ENCODE assay signal across 8 cellular contexts in genomic region chr14:35404496-35405303, GRCh38. TPM values are rescaled to one million over a fixed set of nuclear protein-coding genes. Genes with fewer than 3 reads are reported as not detected.
DNase-seq lines count a peak whose midpoint lies in the region; TF ChIP-seq lines count a peak whose summit lies in the region.

TSS of gene NFKBIA (minus strand) at chr14:35404749. CDS start at chr14:35404644, 105 bp downstream.

- peaks cover 18% of the 10 kb centered on the region for H3K4me1 ChIP-seq in ES-I3 (ENCODE audit: insufficient read depth, low read length)
- peaks cover 40% of the 10 kb centered on the region for H3K4me1 ChIP-seq in stomach smooth muscle (ENCODE audit: control insufficient read depth, insufficient read depth, low read length)

- peak within 1 kb of the TSS; percentile 72 for H3K4me2 ChIP-seq in neural cell (ENCODE audit: low read length)

- no peaks in the 10 kb centered on the region for H3K9me3 ChIP-seq in ES-I3 (ENCODE audit: control insufficient read depth, insufficient read depth, low read length)
- no peaks in the 10 kb centered on the region for H3K9me3 ChIP-seq in neural cell (ENCODE audit: low read length)
- no peaks in the 10 kb centered on the region for H3K9me3 ChIP-seq in stomach smooth muscle (ENCODE audit: control insufficient read depth in 2 of 2, low read length in 2 of 2)

- TF ChIP-seq CTCF in LNCAP (IDR thresholded peaks at IDR 0.05) (peak; percentile 59), fibroblast of the aortic adventitia (IDR thresholded peaks at IDR 0.05; ENCODE audit: insufficient read depth, low read length) (peak; percentile 38), neural cell (IDR thresholded peaks at IDR 0.05; ENCODE audit: poor library complexity, severe bottlenecking) (peak; percentile 82)

- H3F3A ChIP-seq in neural cell (ENCODE audit: insufficient read depth, low read length, poor library complexity, severe bottlenecking) = no peaks in the 10 kb centered on the region

- no peaks in the 10 kb centered on the region for H3K9me2 ChIP-seq in neural cell (ENCODE audit: insufficient read depth, low read length)

- H3K27me3 ChIP-seq in neural cell (ENCODE audit: insufficient read depth, low read depth, low read length) = no peaks in the 10 kb centered on the region
- H3K27me3 ChIP-seq in stomach smooth muscle (ENCODE audit: control insufficient read depth in 1 of 2, insufficient read depth in 2 of 2, low read length in 2 of 2) = no peaks in the 10 kb centered on the region

- H3K9ac ChIP-seq in ES-I3 (ENCODE audit: low read depth, low read length) = peak within 1 kb of the TSS; percentile 88
- peak within 1 kb of the TSS; percentile 96 for H3K9ac ChIP-seq in neural cell (ENCODE audit: low read length)
- H3K9ac ChIP-seq in stomach smooth muscle (ENCODE audit: low read length in 2 of 2) = peak within 1 kb of the TSS; percentile 91 to 97

- DNase-seq in H4 (ENCODE audit: low spot score) = peak; percentile 70
- peak; percentile 93 for DNase-seq in activated T-helper 9 cell treated with anti-CD3 and anti-CD28 coated beads, Interleukin-2, amount 50 U/mL, for 16 hours (ENCODE audit: low read depth)
- peak; percentile 89 for DNase-seq in fibroblast of the aortic adventitia (ENCODE audit: low read depth)

- H3K36me3 ChIP-seq in ES-I3 (ENCODE audit: insufficient read depth, low read length) (peaks cover 9% of the 10 kb centered on the region), neural cell (ENCODE audit: insufficient read depth, low read length) (no peaks in the 10 kb centered on the region), stomach smooth muscle (ENCODE audit: control insufficient read depth in 2 of 2, insufficient read depth in 2 of 2, low read length in 2 of 2) (peaks cover 30 to 31% of the 10 kb centered on the region in 2 donors)

- TF ChIP-seq RAD21 in neural cell (conservative IDR thresholded peaks at IDR 0.05) = peak; percentile 45

- peak; percentile 89 for TF ChIP-seq POLR2A in Raji (IDR thresholded peaks at IDR 0.05; ENCODE audit: insufficient read depth, low read depth, low read length)

- H3K27ac ChIP-seq in neural cell (ENCODE audit: low read length) (peak within 1 kb of the TSS; percentile 89), stomach smooth muscle (ENCODE audit: low read length) (peak within 1 kb of the TSS; percentile 98)

- peak within 1 kb of the TSS; percentile 91 for H2AFZ ChIP-seq in neural cell (ENCODE audit: low read depth, low read length)

- H3K79me2 ChIP-seq in neural cell (replicated peaks; ENCODE audit: insufficient read depth, low read length) = peaks cover 11% of the 10 kb centered on the region

- no peaks in the 10 kb centered on the region for H4K20me1 ChIP-seq in neural cell (ENCODE audit: insufficient read depth)

- TF ChIP-seq EP300 in neural cell (conservative IDR thresholded peaks at IDR 0.05; ENCODE audit: poor library complexity, severe bottlenecking) = no peak

- H3K4me3 ChIP-seq in fibroblast of the aortic adventitia (ENCODE audit: low read depth, low read length) = peak within 1 kb of the TSS; percentile 98
- peak within 1 kb of the TSS; percentile 86 for H3K4me3 ChIP-seq in neural cell (ENCODE audit: low read length)
- H3K4me3 ChIP-seq in stomach smooth muscle (ENCODE audit: low read length in 2 of 2) = peak within 1 kb of the TSS; percentile 89 to 95

TF ChIP-seq in neural cell, 6 proteins besides CTCF, POLR2A, EP300 and RAD21:
- TF ChIP-seq TAF1 (IDR thresholded peaks at IDR 0.05; ENCODE audit: low read depth) (peak; percentile 39), EZH2 (IDR thresholded peaks at IDR 0.05; ENCODE audit: borderline replicate concordance, insufficient read depth, low read length, poor library complexity, severe bottlenecking) (no peak), MXI1 (conservative IDR thresholded peaks at IDR 0.05; ENCODE audit: poor library complexity, severe bottlenecking) (peak; percentile 67), SMC3 (conservative IDR thresholded peaks at IDR 0.05; ENCODE audit: poor library complexity) (peak; percentile 57), REST (IDR thresholded peaks at IDR 0.05; ENCODE audit: borderline replicate concordance) (peak; percentile 86), POLR2AphosphoS5 (IDR thresholded peaks at IDR 0.05) (peak; percentile 84)

RNA-seq across cellular contexts. Expression of gene NFKBIA, which starts in this region (rescaled TPM):
- 39.5 and 41.4 TPM in 2 replicates for total RNA-seq in H4 (2014; rRNA removed; shearing (Covaris generic))
- 34.1 and 86.6 TPM in 2 replicates for total RNA-seq in fibroblast of the aortic adventitia (ENCODE audit: low replicate concordance)
- 38.4 and 48.8 TPM in 2 replicates for polyA plus RNA-seq in neural cell
- 59.2 and 72.8 TPM in 2 replicates for polyA minus RNA-seq in neural cell

Comparison
In these comparisons a context has a peak if more than half of its experiments do, and no peak if none do; other contexts are left out.
1. Peak in every context shown above with its lines: DNase-seq, H3K4me3 ChIP-seq and H3K27ac ChIP-seq.